8 cellular contexts compared by ENCODE assay signal in genomic region chr7:100836812-100837098, GRCh38. TPM values are rescaled to one million over a fixed set of nuclear protein-coding genes. Genes with fewer than 3 reads are reported as not detected.
DNase-seq lines count a peak whose midpoint lies in the region; ATAC-seq, FAIRE-seq and TF ChIP-seq lines count a peak whose summit lies in the region.

No MANE protein-coding gene starts in this region.

- TF ChIP-seq CTCF in left ventricle myocardium inferior (IDR thresholded peaks at IDR 0.05; ENCODE audit: borderline replicate concordance): no peak
- no peak for TF ChIP-seq CTCF in bronchial epithelial cell (IDR thresholded peaks at IDR 0.05; ENCODE audit: insufficient read depth, low read length, severe bottlenecking)
- no peak for TF ChIP-seq CTCF in upper lobe of right lung (IDR thresholded peaks at IDR 0.05)

- H3K36me3 ChIP-seq in left ventricle myocardium inferior (no peaks in the 10 kb centered on the region), bronchial epithelial cell (ENCODE audit: control insufficient read depth, insufficient read depth, low read length) (no peaks in the 10 kb centered on the region), mucosa of rectum (ENCODE audit: control insufficient read depth in 2 of 2, insufficient read depth in 2 of 2, low read length in 2 of 2) (no peaks in the 10 kb centered on the region), upper lobe of right lung (no peaks in the 10 kb centered on the region)

- no peaks in the 10 kb centered on the region for H3K9me3 ChIP-seq in left ventricle myocardium inferior (replicated peaks)
- H3K9me3 ChIP-seq in mucosa of rectum (ENCODE audit: control insufficient read depth in 2 of 2, low read length in 2 of 2): no peaks in the 10 kb centered on the region
- no peaks in the 10 kb centered on the region for H3K9me3 ChIP-seq in upper lobe of right lung

- H3K4me3 ChIP-seq in left ventricle myocardium inferior (peak overlapping the region; percentile 66), bronchial epithelial cell (ENCODE audit: low read depth, low read length) (peak overlapping the region; percentile 24), mucosa of rectum (ENCODE audit: low read length in 2 of 2) (peak overlapping the region; percentile 56 to 71), upper lobe of right lung (peak overlapping the region; percentile 52)

- intact Hi-C loops in left ventricle myocardium inferior (cut with micrococcal nuclease) (no loop called here), left ventricle myocardium superior (cut with micrococcal nuclease) (no loop called here), upper lobe of right lung (cut with DNase I) (no loop called here)

- DNase-seq in left ventricle myocardium inferior (no peak), left ventricle myocardium superior (no peak), bronchial epithelial cell (ENCODE audit: low read depth) (no peak), upper lobe of right lung (no peak)
- DNase-seq in stimulated activated CD4-positive, alpha-beta T cell treated with anti-CD3 and anti-CD28 coated beads, Interleukin-4, amount 100 ng/mL, for 1 hour: no peak

- no peak for FAIRE-seq in bronchial epithelial cell (lab: Jason Lieb, UNC)

- H3K27ac ChIP-seq in left ventricle myocardium inferior (replicated peaks) (peak overlapping the region; percentile 94), mucosa of rectum (ENCODE audit: low read depth in 2 of 2, low read length in 2 of 2) (peak overlapping the region; percentile 89), upper lobe of right lung (peak overlapping the region; percentile 82)

- ATAC-seq in left ventricle myocardium superior (no peak), upper lobe of right lung (no peak), GM21526 (IDR thresholded peaks at IDR 0.05; ENCODE audit: low FRiP score, unreplicated experiment) (no peak), HG02938 (IDR thresholded peaks at IDR 0.05; ENCODE audit: unreplicated experiment) (no peak)

- H3K27me3 ChIP-seq in left ventricle myocardium inferior (ENCODE audit: low read depth) (no peaks in the 10 kb centered on the region), bronchial epithelial cell (ENCODE audit: control insufficient read depth, insufficient read depth, low read length) (no peaks in the 10 kb centered on the region), mucosa of rectum (ENCODE audit: control insufficient read depth in 2 of 2, insufficient read depth in 2 of 2, low read length in 2 of 2) (no peaks in the 10 kb centered on the region), upper lobe of right lung (no peaks in the 10 kb centered on the region)

- H3K4me1 ChIP-seq in left ventricle myocardium inferior: peaks cover 26% of the 10 kb centered on the region
- peaks cover 12 to 16% of the 10 kb centered on the region in 2 donors for H3K4me1 ChIP-seq in mucosa of rectum (ENCODE audit: control insufficient read depth in 2 of 2, insufficient read depth in 2 of 2, low read length in 2 of 2)
- peaks cover 4% of the 10 kb centered on the region for H3K4me1 ChIP-seq in upper lobe of right lung

- H3K9ac ChIP-seq in mucosa of rectum (ENCODE audit: low read depth in 1 of 2, low read length in 2 of 2): peak overlapping the region; percentile 54 to 68

RNA-seq across cellular contexts. Expression of gene EPHB4, which starts 9.4 kb away (rescaled TPM):
- total RNA-seq in left ventricle myocardium inferior: 20.3 TPM
- total RNA-seq in left ventricle myocardium superior: 22.7 TPM
- 104 and 153 TPM in 2 replicates for total RNA-seq in bronchial epithelial cell
- total RNA-seq in upper lobe of right lung: 117 TPM

RNA-seq across cellular contexts. Expression of gene SLC12A9, which starts 15.8 kb away (rescaled TPM):
- total RNA-seq in left ventricle myocardium inferior (10.9 TPM), left ventricle myocardium superior (9.0 TPM), bronchial epithelial cell (6.5 and 7.6 TPM in 2 replicates), upper lobe of right lung (39.2 TPM)

RNA-seq across cellular contexts. Expression of gene TRIP6, which starts 30.4 kb away (rescaled TPM):
- 11.7 TPM for total RNA-seq in left ventricle myocardium inferior
- total RNA-seq in left ventricle myocardium superior: 13.6 TPM
- total RNA-seq in bronchial epithelial cell: 33.0 and 70.3 TPM in 2 replicates
- 65.3 TPM for total RNA-seq in upper lobe of right lung

RNA-seq across cellular contexts. Expression of gene SRRT, which starts 38.1 kb away (rescaled TPM):
- total RNA-seq in left ventricle myocardium inferior: 51.3 TPM
- total RNA-seq in left ventricle myocardium superior: 63.2 TPM
- 26.9 and 29.3 TPM in 2 replicates for total RNA-seq in bronchial epithelial cell
- total RNA-seq in upper lobe of right lung: 105 TPM

RNA-seq across cellular contexts. Expression of gene UFSP1, which starts 52.8 kb away (rescaled TPM):
- 2.4 TPM for total RNA-seq in left ventricle myocardium inferior
- 1.9 TPM for total RNA-seq in left ventricle myocardium superior
- 4.2 and 4.7 TPM in 2 replicates for total RNA-seq in bronchial epithelial cell
- 3.1 TPM for total RNA-seq in upper lobe of right lung
